In the genomic region with DNA sequence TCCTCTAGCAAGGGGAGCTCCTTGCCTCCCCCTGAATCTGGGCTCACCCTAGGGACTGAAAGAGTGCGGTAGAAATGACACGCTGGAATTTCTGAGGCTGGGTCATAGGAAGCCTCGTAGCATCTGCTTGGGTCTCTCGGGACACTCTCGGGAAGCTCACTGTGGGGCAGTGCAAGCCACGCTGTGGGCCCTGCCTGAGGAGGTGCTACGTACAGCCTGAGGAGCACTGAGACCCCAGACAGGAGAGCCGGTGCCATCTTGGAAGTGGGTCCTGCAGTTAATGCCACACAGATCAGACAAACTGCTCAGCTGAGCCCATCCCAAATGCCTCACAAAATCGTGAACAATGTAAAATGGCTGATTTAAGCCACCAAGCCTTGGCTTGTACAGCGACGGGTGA, we compare ENCODE assay signal across 17 cellular contexts. TPM values are rescaled to one million over a fixed set of nuclear protein-coding genes. Genes with fewer than 3 reads are reported as not detected.
DNase-seq lines count a peak whose midpoint lies in the region; TF ChIP-seq lines count a peak whose summit lies in the region.
"Had no signal": no experiment of that assay in that cellular context is flagged by ENCODE, and none has a peak within 500 bp of the region (broad histone marks: within the 10 kb centered on the region; RNA-seq: fewer than 3 reads in every experiment).

No MANE protein-coding gene starts in this region.

- H3K36me3 ChIP-seq in osteoblast (ENCODE audit: insufficient read depth, low read length) (peaks cover 23% of the 10 kb centered on the region), esophagus squamous epithelium (peaks cover 0 to 33% (median 13%) of the 10 kb centered on the region in 3 donors)
- H3K36me3 ChIP-seq: colonic mucosa had no signal

- peaks cover 44% of the 10 kb centered on the region for H3K4me1 ChIP-seq in osteoblast (ENCODE audit: insufficient read depth, low read length)
- H3K4me1 ChIP-seq in esophagus squamous epithelium = peaks cover 9 to 60% (median 14%) of the 10 kb centered on the region in 3 donors

- peak overlapping the region; percentile 96 for H3K4me3 Mint-ChIP-seq in T-helper 2 cell treated with Interferon-gamma antibody and Interleukin-4, amounts not matched to agents 5 μg/mL and 100 μg/mL, for 36 hours
- H3K4me3 Mint-ChIP-seq in activated naive CD8-positive, alpha-beta T cell treated with anti-CD3 and anti-CD28 coated beads for 36 hours = peak overlapping the region; percentile 90

- H3K9me3 ChIP-seq in osteoblast (ENCODE audit: low read depth, low read length) = no peaks in the 10 kb centered on the region
- no peaks in the 10 kb centered on the region for H3K9me3 ChIP-seq in esophagus squamous epithelium
- H3K9me3 ChIP-seq: colonic mucosa, thoracic aorta had no signal

- H3K27me3 ChIP-seq in osteoblast (ENCODE audit: insufficient read depth, low read length) (no peaks in the 10 kb centered on the region), esophagus squamous epithelium (no peaks in the 10 kb centered on the region)
- H3K27me3 ChIP-seq: colonic mucosa, SJSA1 had no signal

- peak overlapping the region; percentile 45 for H3K27ac Mint-ChIP-seq in T-helper 2 cell treated with Interferon-gamma antibody and Interleukin-4, amounts not matched to agents 5 μg/mL and 100 μg/mL, for 36 hours
- H3K27ac Mint-ChIP-seq in activated naive CD8-positive, alpha-beta T cell treated with anti-CD3 and anti-CD28 coated beads for 36 hours = peak overlapping the region; percentile 86

- peaks cover 7% of the 10 kb centered on the region for H4K20me1 ChIP-seq in osteoblast (ENCODE audit: insufficient read depth, low read length)

- peaks cover 45% of the 10 kb centered on the region for H3K79me2 ChIP-seq in osteoblast (ENCODE audit: insufficient read depth, low read length)

- H2AFZ ChIP-seq in osteoblast (ENCODE audit: low read length) = no peak overlapping the region

- H3K9me3 Mint-ChIP-seq in T-helper 2 cell treated with Interferon-gamma antibody and Interleukin-4, amounts not matched to agents 5 μg/mL and 100 μg/mL, for 36 hours = no peaks in the 10 kb centered on the region
- no peaks in the 10 kb centered on the region for H3K9me3 Mint-ChIP-seq in activated naive CD8-positive, alpha-beta T cell treated with anti-CD3 and anti-CD28 coated beads for 36 hours

- DNase-seq in T-helper 2 cell treated with Interferon-gamma antibody and Interleukin-4, amounts not matched to agents 5 μg/mL and 100 μg/mL, for 36 hours (ENCODE audit: low spot score) = no peak
- DNase-seq in T-helper 2 cell = no peak
- no peak for DNase-seq in HFF-Myc (ENCODE audit: extremely low read depth, low read depth)
- DNase-seq in activated naive CD8-positive, alpha-beta T cell treated with anti-CD3 and anti-CD28 coated beads for 36 hours = no peak
- DNase-seq in osteoblast (ENCODE audit: insufficient read length, low spot score, missing footprints) = peak; percentile 35
- no peak for DNase-seq in SIG-M5 treated with dmso at 0.1 percent for 504 hours (lab: John Stamatoyannopoulos, UW; ENCODE audit: unreplicated experiment)
- DNase-seq in esophagus squamous epithelium (lab: John Stamatoyannopoulos, UW) = no peak
- DNase-seq in cerebellar cortex (ENCODE audit: low spot score) = no peak
- DNase-seq: activated gamma-delta T cell, colonic mucosa, Kasumi-1, left colon, NCI-H2029 treated with DMSO at 0.1 percent for 48 hours, small intestine, WERI-Rb-1 had no signal

- WGBS in esophagus squamous epithelium, 2 donors = 82 to 84% methylated on average over 7 to 8 of the region's 11 CpGs

- TF ChIP-seq CTCF in HFF-Myc (IDR thresholded peaks at IDR 0.05; ENCODE audit: low read depth, low read length, missing control alignments) = no peak
- TF ChIP-seq CTCF in osteoblast (IDR thresholded peaks at IDR 0.05; ENCODE audit: extremely low read depth, low read depth, low read length) = no peak
- TF ChIP-seq CTCF in esophagus squamous epithelium (IDR thresholded peaks at IDR 0.05) = no peak

- TF ChIP-seq POLR2A in esophagus squamous epithelium (IDR thresholded peaks at IDR 0.05) = no peak

- H3K27me3 Mint-ChIP-seq in T-helper 2 cell treated with Interferon-gamma antibody and Interleukin-4, amounts not matched to agents 5 μg/mL and 100 μg/mL, for 36 hours (ENCODE audit: low read depth) = no peaks in the 10 kb centered on the region
- H3K27me3 Mint-ChIP-seq in activated naive CD8-positive, alpha-beta T cell treated with anti-CD3 and anti-CD28 coated beads for 36 hours = no peaks in the 10 kb centered on the region

- H3K36me3 Mint-ChIP-seq in T-helper 2 cell treated with Interferon-gamma antibody and Interleukin-4, amounts not matched to agents 5 μg/mL and 100 μg/mL, for 36 hours (ENCODE audit: low read depth) = peaks cover 41% of the 10 kb centered on the region
- H3K36me3 Mint-ChIP-seq in activated naive CD8-positive, alpha-beta T cell treated with anti-CD3 and anti-CD28 coated beads for 36 hours = peaks cover 38% of the 10 kb centered on the region

- no peak overlapping the region for H3K4me2 ChIP-seq in osteoblast (ENCODE audit: insufficient read depth, low read length)

- H3K4me3 ChIP-seq in HFF-Myc (replicated peaks; ENCODE audit: low read depth, low read length) (peak overlapping the region; percentile 92), osteoblast (ENCODE audit: insufficient read depth, low read length) (no peak overlapping the region), esophagus squamous epithelium (no peak overlapping the region)
- H3K4me3 ChIP-seq: colonic mucosa, SJSA1 had no signal

- intact Hi-C loops in esophagus squamous epithelium (cut with DNase I) = no loop called here

- peaks cover 36% of the 10 kb centered on the region for H3K4me1 Mint-ChIP-seq in T-helper 2 cell treated with Interferon-gamma antibody and Interleukin-4, amounts not matched to agents 5 μg/mL and 100 μg/mL, for 36 hours (ENCODE audit: low read depth)
- H3K4me1 Mint-ChIP-seq in activated naive CD8-positive, alpha-beta T cell treated with anti-CD3 and anti-CD28 coated beads for 36 hours = peaks cover 62% of the 10 kb centered on the region

- H3K27ac ChIP-seq in osteoblast (ENCODE audit: low read depth, low read length) (no peak overlapping the region), esophagus squamous epithelium (no peak overlapping the region)
- H3K27ac ChIP-seq: colonic mucosa, SJSA1, thoracic aorta, WERI-Rb-1 had no signal

RNA-seq across cellular contexts. Expression of gene MRPL36, which starts 1.8 kb away (rescaled TPM):
- 100 to 1,000 TPM; 104 to 108 TPM for total RNA-seq in activated naive CD8-positive, alpha-beta T cell treated with anti-CD3 and anti-CD28 coated beads for 36 hours
- total RNA-seq in osteoblast (35.1 and 35.7 TPM in 2 replicates), esophagus squamous epithelium (10 to 100 TPM; 44.6 to 54.9 (median 49.3) TPM)

RNA-seq across cellular contexts. Expression of gene NDUFS6, which starts 3.4 kb away (rescaled TPM):
- 10 to 100 TPM; 40.5 to 42.4 TPM for total RNA-seq in activated naive CD8-positive, alpha-beta T cell treated with anti-CD3 and anti-CD28 coated beads for 36 hours
- total RNA-seq in osteoblast (19.2 and 23.9 TPM in 2 replicates), esophagus squamous epithelium (10 to 100 TPM; 36.1 to 72.7 (median 57.3) TPM)
